11 cellular contexts compared by ENCODE assay signal in genomic region chr21:41640756-41641509, GRCh38.
A peak's percentile ranks its signal among the peaks of the same experiment; 100 is the strongest.
DNase-seq lines count a peak whose midpoint lies in the region; ATAC-seq and TF ChIP-seq lines count a peak whose summit lies in the region.
"Had no signal": no experiment of that assay in that cellular context is flagged by ENCODE, and none has a peak within 500 bp of the region (broad histone marks: within the 10 kb centered on the region; RNA-seq: fewer than 3 reads in every experiment).

No MANE protein-coding gene starts in this region.

- no peaks in the 10 kb centered on the region for H3K36me3 ChIP-seq in A673 (ENCODE audit: insufficient read depth, low read length, poor library complexity, severe bottlenecking)

- H3K27me3 ChIP-seq in A673 (replicated peaks; ENCODE audit: insufficient read depth, low read depth, low read length, poor library complexity): no peaks in the 10 kb centered on the region
- H3K27me3 ChIP-seq: dorsolateral prefrontal cortex had no signal

- peak; percentile 32 for DNase-seq in A673 (ENCODE audit: low spot score)
- peak; percentile 25 for DNase-seq in OCI-M1 (lab: John Stamatoyannopoulos, UW)
- DNase-seq in epithelial cell of prostate (ENCODE audit: low read depth, low spot score): no peak
- peak; percentile 48 for DNase-seq in myocyte (ENCODE audit: low read depth)
- DNase-seq in GF-D8 (lab: John Stamatoyannopoulos, UW): no peak
- DNase-seq: KBM-7, NCI-H524 had no signal

- H3K4me1 ChIP-seq in A673 (ENCODE audit: insufficient read depth, low read length, poor library complexity, severe bottlenecking): no peaks in the 10 kb centered on the region

- CTCF ChIA-PET in A673 (lab: Charles Lee): no interaction called here

- H3K9me3 ChIP-seq in A673 (ENCODE audit: low read depth, low read length, poor library complexity, severe bottlenecking): no peaks in the 10 kb centered on the region

- TF ChIP-seq CTCF in A673 (conservative IDR thresholded peaks at IDR 0.05; ENCODE audit: low read depth, low read length): no peak

- POLR2A ChIA-PET in A673 (lab: Charles Lee; ENCODE audit: low non-redundant PET): no interaction called here

- intact Hi-C loops in A673 (cut with micrococcal nuclease; ENCODE audit: unreplicated experiment): no loop called here

- no peak for ATAC-seq in GM19351 (IDR thresholded peaks at IDR 0.05; ENCODE audit: unreplicated experiment)
- no peak for ATAC-seq in GM21367 (IDR thresholded peaks at IDR 0.05; ENCODE audit: unreplicated experiment)
- no peak for ATAC-seq in HG02870 (IDR thresholded peaks at IDR 0.05; ENCODE audit: unreplicated experiment)

- no peak overlapping the region for H3K4me3 ChIP-seq in A673 (ENCODE audit: low read depth, low read length, poor library complexity, severe bottlenecking)
- H3K4me3 ChIP-seq: dorsolateral prefrontal cortex had no signal

- BruUV-seq in A673 (replicated peaks; lab: Mats Ljungman, UMichigan): no TSS peak

- H3K27ac ChIP-seq in A673 (ENCODE audit: low read depth, low read length, poor library complexity, severe bottlenecking): no peak overlapping the region
- H3K27ac ChIP-seq in epithelial cell of prostate: peak overlapping the region; percentile 92

Comparison
In these comparisons a context has a peak if more than half of its experiments do, and no peak if none do; other contexts are left out.
1. DNase-seq: peak in A673 (single experiment), OCI-M1 (single experiment) and myocyte (single experiment); none in epithelial cell of prostate (single experiment) and GF-D8 (single experiment).